19 cellular contexts compared by ENCODE assay signal in the genomic region with DNA sequence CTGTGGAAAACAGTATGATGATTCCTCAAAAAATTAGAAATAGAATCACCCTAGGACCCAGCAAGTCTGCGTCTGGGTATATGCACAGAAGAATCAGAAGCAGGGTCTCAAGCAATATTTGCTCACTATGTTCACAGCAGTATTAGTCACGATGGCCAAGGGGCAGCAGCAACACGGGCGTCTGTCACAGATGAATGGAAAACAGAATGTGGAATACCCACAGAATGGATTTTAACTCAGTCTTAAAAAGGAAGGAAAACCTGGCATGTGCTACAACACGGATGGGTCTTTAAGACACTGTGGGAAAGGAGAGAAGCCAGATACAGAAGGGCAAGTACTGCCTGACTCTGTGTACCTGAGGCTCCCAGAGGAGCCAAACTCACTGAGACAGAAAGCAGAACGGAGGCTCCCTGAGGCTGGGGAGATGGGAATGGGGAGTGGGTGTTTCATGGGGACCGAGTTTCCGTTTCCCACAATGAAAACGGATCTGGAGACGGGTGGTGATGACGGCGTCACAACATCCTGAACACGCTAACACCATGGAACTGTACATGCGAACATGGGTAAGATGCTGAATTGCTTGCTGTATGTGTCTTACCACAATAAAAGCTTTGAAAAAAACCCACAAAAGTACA. TPM values are rescaled to one million over a fixed set of nuclear protein-coding genes. Genes with fewer than 3 reads are reported as not detected.
DNase-seq lines count a peak whose midpoint lies in the region; ATAC-seq and TF ChIP-seq lines count a peak whose summit lies in the region.
"Had no signal": no experiment of that assay in that cellular context is flagged by ENCODE, and none has a peak within 500 bp of the region (broad histone marks: within the 10 kb centered on the region; RNA-seq: fewer than 3 reads in every experiment).

No MANE protein-coding gene starts in this region.

- no peak overlapping the region for H3K9ac ChIP-seq in neuronal stem cell (ENCODE audit: low read depth, low read length, poor library complexity)

- no peaks in the 10 kb centered on the region for H3K9me3 Mint-ChIP-seq in chondrocyte (ENCODE audit: low read depth)
- H3K9me3 Mint-ChIP-seq in activated naive CD8-positive, alpha-beta T cell treated with anti-CD3 and anti-CD28 coated beads for 36 hours: no peaks in the 10 kb centered on the region
- H3K9me3 Mint-ChIP-seq: CD8-positive, alpha-beta T cell; HFFc6 had no signal

- no peak overlapping the region for H2BK12ac ChIP-seq in neuronal stem cell (ENCODE audit: low read length)

- ATAC-seq in GM18511 (IDR thresholded peaks at IDR 0.05; ENCODE audit: unreplicated experiment): no peak
- ATAC-seq: CD8-positive, alpha-beta T cell had no signal

- H3K18ac ChIP-seq in neuronal stem cell (ENCODE audit: low read length): no peak overlapping the region

- peaks cover 5% of the 10 kb centered on the region for H3K4me1 Mint-ChIP-seq in chondrocyte (ENCODE audit: low read depth)
- H3K4me1 Mint-ChIP-seq in activated naive CD8-positive, alpha-beta T cell treated with anti-CD3 and anti-CD28 coated beads for 36 hours: no peaks in the 10 kb centered on the region

- no peak overlapping the region for H2BK15ac ChIP-seq in neuronal stem cell (ENCODE audit: low read length)

- no peak overlapping the region for H4K91ac ChIP-seq in neuronal stem cell (ENCODE audit: low read depth, low read length, poor library complexity)

- no peak overlapping the region for H3K27ac Mint-ChIP-seq in chondrocyte (ENCODE audit: unreplicated experiment)
- H3K27ac Mint-ChIP-seq in activated naive CD8-positive, alpha-beta T cell treated with anti-CD3 and anti-CD28 coated beads for 36 hours: no peak overlapping the region
- H3K27ac Mint-ChIP-seq: CD8-positive, alpha-beta T cell; HFFc6 had no signal

- no peak for TF ChIP-seq POLR2A in suprapubic skin (IDR thresholded peaks at IDR 0.05)

- peak overlapping the region; percentile 94 for H3K14ac ChIP-seq in neuronal stem cell (ENCODE audit: low read length)

- H3K36me3 ChIP-seq in neuronal stem cell (replicated peaks in 1 of 2; ENCODE audit: control insufficient read depth in 2 of 2, insufficient read depth in 2 of 2, low read length in 2 of 2) (no peaks in the 10 kb centered on the region), suprapubic skin (no peaks in the 10 kb centered on the region)

- H3K4me2 ChIP-seq in neuronal stem cell (ENCODE audit: insufficient read depth, low read length, poor library complexity, severe bottlenecking): no peak overlapping the region

- peaks cover 0 to 2% of the 10 kb centered on the region in 2 donors for H3K4me1 ChIP-seq in neuronal stem cell (ENCODE audit: control insufficient read depth in 2 of 2, insufficient read depth in 1 of 2, low read depth in 1 of 2, low read length in 2 of 2)
- peaks cover 13% of the 10 kb centered on the region for H3K4me1 ChIP-seq in suprapubic skin

- no peak overlapping the region for H3K4me3 Mint-ChIP-seq in chondrocyte (ENCODE audit: unreplicated experiment)
- H3K4me3 Mint-ChIP-seq in activated naive CD8-positive, alpha-beta T cell treated with anti-CD3 and anti-CD28 coated beads for 36 hours: no peak overlapping the region
- H3K4me3 Mint-ChIP-seq: CD8-positive, alpha-beta T cell; HFFc6 had no signal

- no peak overlapping the region for H3K27ac ChIP-seq in neuronal stem cell (replicated peaks; ENCODE audit: low read length)
- no peak overlapping the region for H3K27ac ChIP-seq in suprapubic skin
- H3K27ac ChIP-seq: 22Rv1, HL-60 had no signal

- no peak overlapping the region for H2BK5ac ChIP-seq in neuronal stem cell (ENCODE audit: low read length)

- no peaks in the 10 kb centered on the region for H3K36me3 Mint-ChIP-seq in chondrocyte (ENCODE audit: low read depth)
- H3K36me3 Mint-ChIP-seq in activated naive CD8-positive, alpha-beta T cell treated with anti-CD3 and anti-CD28 coated beads for 36 hours: no peaks in the 10 kb centered on the region
- H3K36me3 Mint-ChIP-seq: CD8-positive, alpha-beta T cell had no signal

- H3K4ac ChIP-seq in neuronal stem cell (ENCODE audit: low read length): no peak overlapping the region

- no peak overlapping the region for H2AFZ ChIP-seq in neuronal stem cell (ENCODE audit: low read length)

- H3K9me3 ChIP-seq in neuronal stem cell (replicated peaks in 1 of 2; ENCODE audit: control insufficient read depth in 2 of 2, insufficient read depth in 1 of 2, low read depth in 1 of 2, low read length in 2 of 2): peaks cover 7 to 15% of the 10 kb centered on the region in 2 donors
- H3K9me3 ChIP-seq in suprapubic skin: no peaks in the 10 kb centered on the region

- no peak overlapping the region for H2BK120ac ChIP-seq in neuronal stem cell (ENCODE audit: low read depth, low read length)

- H3K4me3 ChIP-seq in neuronal stem cell (ENCODE audit: low read length in 2 of 2): no peak overlapping the region
- H3K4me3 ChIP-seq in suprapubic skin: no peak overlapping the region

- WGBS in neuronal stem cell (ENCODE audit: extremely low coverage in 2 of 2, insufficient read length in 2 of 2, insufficient replicate concordance in 1 of 2), 2 donors: no CpG with 5 or more reads among the region's 14 CpGs
- 81% methylated on average over 14 of the region's 14 CpGs for WGBS in suprapubic skin

- peaks cover 0 to 20% (median 3%) of the 10 kb centered on the region in 3 experiments for H3K27me3 ChIP-seq in neuronal stem cell (ENCODE audit: control insufficient read depth in 3 of 3, insufficient read depth in 3 of 3, low read depth in 1 of 3, low read length in 3 of 3)
- peaks cover 28% of the 10 kb centered on the region for H3K27me3 ChIP-seq in suprapubic skin

- H3K23ac ChIP-seq in neuronal stem cell (ENCODE audit: low read depth, low read length, poor library complexity): no peak overlapping the region

- H3K27me3 Mint-ChIP-seq in chondrocyte (ENCODE audit: low read depth): peaks cover 28% of the 10 kb centered on the region
- peaks cover 9% of the 10 kb centered on the region for H3K27me3 Mint-ChIP-seq in activated naive CD8-positive, alpha-beta T cell treated with anti-CD3 and anti-CD28 coated beads for 36 hours

- H4K8ac ChIP-seq in neuronal stem cell (ENCODE audit: low read depth, low read length): no peak overlapping the region

- peak; percentile 2 for DNase-seq in activated effector memory CD4-positive, alpha-beta T cell treated with anti-CD3 and anti-CD28 coated beads, Interleukin-2, amount 50 U/mL, for 16 hours
- DNase-seq in activated effector memory CD4-positive, alpha-beta T cell treated with Interleukin-2 at 50 U/mL for 16 hours: no peak
- DNase-seq in chondrocyte (ENCODE audit: low spot score) (peak; percentile 47), neuronal stem cell (ENCODE audit: low spot score) (no peak), suprapubic skin (ENCODE audit: low spot score in 2 of 2) (peak; percentile 23 to 26)
- no peak for DNase-seq in activated naive CD8-positive, alpha-beta T cell treated with anti-CD3 and anti-CD28 coated beads for 36 hours
- DNase-seq in central memory CD4-positive, alpha-beta T cell: no peak
- DNase-seq: AML-193; C1 segment of cervical spinal cord; CD8-positive, alpha-beta T cell; COR-L47; DMS153; DMS79 treated with DMSO at 0.1 percent for 48 hours; GDM1; HCEC 1CT; HFFc6 had no signal

- TF ChIP-seq EP300 in suprapubic skin (IDR thresholded peaks at IDR 0.05): no peak

- TF ChIP-seq CTCF in chondrocyte (IDR thresholded peaks at IDR 0.05) (no peak), suprapubic skin (IDR thresholded peaks at IDR 0.05) (no peak)

- peaks cover 4% of the 10 kb centered on the region for H3K79me1 ChIP-seq in neuronal stem cell (ENCODE audit: low read depth, low read length)

- H2AK5ac ChIP-seq in neuronal stem cell (ENCODE audit: low read depth, low read length): peak overlapping the region; percentile 28

RNA-seq across cellular contexts. Expression of a gene that starts 36.7 kb away (rescaled TPM):
- total RNA-seq in chondrocyte: 29.5 to 40.6 TPM (median 40.1 TPM) in 3 replicates
- polyA plus RNA-seq in neuronal stem cell (2013, experiment 1 of 2): 13.4 TPM
- 13.7 TPM for polyA plus RNA-seq in neuronal stem cell (2013, experiment 2 of 2)
- total RNA-seq in suprapubic skin: 10 to 100 TPM; 28.1 to 39.1 (median 32.3) TPM
- total RNA-seq in activated naive CD8-positive, alpha-beta T cell treated with anti-CD3 and anti-CD28 coated beads for 36 hours: 1 to 10 TPM; 6.1 to 7.4 TPM

Comparison
In these comparisons a context has a peak if more than half of its experiments do, and no peak if none do; other contexts are left out.
1. DNase-seq: peak in activated effector memory CD4-positive, alpha-beta T cell treated with anti-CD3 and anti-CD28 coated beads, Interleukin-2, amount 50 U/mL, for 16 hours (single experiment), chondrocyte (single experiment) and suprapubic skin (2 of 2); none in activated effector memory CD4-positive, alpha-beta T cell treated with Interleukin-2 at 50 U/mL for 16 hours (single experiment), neuronal stem cell (single experiment), activated naive CD8-positive, alpha-beta T cell treated with anti-CD3 and anti-CD28 coated beads for 36 hours (single experiment) and central memory CD4-positive, alpha-beta T cell (single experiment).